11 cellular contexts compared by ENCODE assay signal in the genomic region with DNA sequence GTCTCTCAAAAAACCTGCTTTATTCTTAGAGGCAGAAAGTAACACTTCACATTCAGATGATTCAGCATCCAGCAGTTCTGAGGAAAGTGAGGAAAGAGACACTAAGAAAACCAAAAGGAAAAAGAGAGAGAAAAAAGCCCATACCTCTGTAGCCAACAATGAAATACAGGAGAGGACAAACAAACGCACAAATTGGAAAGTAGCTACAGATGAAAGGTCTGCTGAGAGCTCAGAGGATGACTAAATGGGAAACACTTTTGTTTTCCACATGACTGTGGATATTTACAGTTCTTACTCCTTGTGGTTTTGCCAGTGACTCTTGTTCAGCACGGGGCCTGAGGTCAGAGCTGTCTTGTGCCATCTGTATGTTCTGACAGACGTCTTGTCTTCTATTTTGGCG. TPM values are rescaled to one million over a fixed set of nuclear protein-coding genes. Genes with fewer than 3 reads are reported as not detected.
A peak's percentile ranks its signal among the peaks of the same experiment; 100 is the strongest.
DNase-seq lines count a peak whose midpoint lies in the region; ATAC-seq and TF ChIP-seq lines count a peak whose summit lies in the region.
"Had no signal": no experiment of that assay in that cellular context is flagged by ENCODE, and none has a peak within 500 bp of the region (broad histone marks: within the 10 kb centered on the region; RNA-seq: fewer than 3 reads in every experiment).

No MANE protein-coding gene starts in this region.

- TF ChIP-seq EP300 in stomach (IDR thresholded peaks at IDR 0.05) = no peak

- H3K27ac ChIP-seq in CD8-positive, alpha-beta T cell (ENCODE audit: low read depth, low read length) = no peak overlapping the region
- no peak overlapping the region for H3K27ac ChIP-seq in stomach
- H3K27ac ChIP-seq: skin epidermis had no signal

- no peak for TF ChIP-seq CTCF in CD8-positive, alpha-beta T cell (IDR thresholded peaks at IDR 0.05)
- TF ChIP-seq CTCF in natural killer cell (IDR thresholded peaks at IDR 0.05) (no peak), stomach (IDR thresholded peaks at IDR 0.05) (no peak)

- H3K9me3 Mint-ChIP-seq in CD8-positive, alpha-beta T cell = no peaks in the 10 kb centered on the region
- H3K9me3 Mint-ChIP-seq in activated naive CD4-positive, alpha-beta T cell treated with anti-CD3 and anti-CD28 coated beads, Interleukin-2, amount 50 U/mL, for 24 hours = no peaks in the 10 kb centered on the region
- H3K9me3 Mint-ChIP-seq in natural killer cell = no peaks in the 10 kb centered on the region
- H3K9me3 Mint-ChIP-seq: central memory CD8-positive, alpha-beta T cell had no signal

- no peak for TF ChIP-seq POLR2A in stomach (IDR thresholded peaks at IDR 0.05)
- TF ChIP-seq POLR2A in erythroblast (IDR thresholded peaks at IDR 0.05; ENCODE audit: low read length) = no peak

- H3K4me3 Mint-ChIP-seq in CD8-positive, alpha-beta T cell = no peak overlapping the region
- H3K4me3 Mint-ChIP-seq in activated naive CD4-positive, alpha-beta T cell treated with anti-CD3 and anti-CD28 coated beads, Interleukin-2, amount 50 U/mL, for 24 hours = no peak overlapping the region
- no peak overlapping the region for H3K4me3 Mint-ChIP-seq in natural killer cell
- H3K4me3 Mint-ChIP-seq: central memory CD8-positive, alpha-beta T cell had no signal

- peaks cover 78% of the 10 kb centered on the region for H3K36me3 Mint-ChIP-seq in CD8-positive, alpha-beta T cell
- peaks cover 25% of the 10 kb centered on the region for H3K36me3 Mint-ChIP-seq in activated naive CD4-positive, alpha-beta T cell treated with anti-CD3 and anti-CD28 coated beads, Interleukin-2, amount 50 U/mL, for 24 hours
- H3K36me3 Mint-ChIP-seq in natural killer cell = peaks cover 11% of the 10 kb centered on the region

- no peaks in the 10 kb centered on the region for H3K9me3 ChIP-seq in CD8-positive, alpha-beta T cell (ENCODE audit: low read length)
- no peaks in the 10 kb centered on the region for H3K9me3 ChIP-seq in stomach

- peak overlapping the region; percentile 70 for H3K27ac Mint-ChIP-seq in CD8-positive, alpha-beta T cell
- peak overlapping the region; percentile 82 for H3K27ac Mint-ChIP-seq in activated naive CD4-positive, alpha-beta T cell treated with anti-CD3 and anti-CD28 coated beads, Interleukin-2, amount 50 U/mL, for 24 hours
- peak overlapping the region; percentile 16 to 27 for H3K27ac Mint-ChIP-seq in natural killer cell

- intact Hi-C loops in CD8-positive, alpha-beta T cell (cut with DNase I, micrococcal nuclease) = loop anchor here in 1 of 2 experiments (10.0 kb wide), 2 partner anchors 1232 to 1792 kb away; partner anchors contain the start of genes TTC12 and USP28
- intact Hi-C loops in natural killer cell (cut with micrococcal nuclease) = no loop called here
- intact Hi-C loops in stomach (cut with DNase I; ENCODE audit: low total_unique reads) = no loop called here

- CTCF ChIA-PET in CD8-positive, alpha-beta T cell (lab: Charles Lee) = interaction anchor here (0.7 to 1.5 kb wide), 2 partner anchors 63 to 105 kb away, joined by 3 read pairs; no protein-coding TSS in a partner anchor

- no peaks in the 10 kb centered on the region for H3K27me3 ChIP-seq in CD8-positive, alpha-beta T cell (ENCODE audit: insufficient read depth, low read length)
- no peaks in the 10 kb centered on the region for H3K27me3 ChIP-seq in stomach

- peaks cover 31% of the 10 kb centered on the region for H3K36me3 ChIP-seq in CD8-positive, alpha-beta T cell (ENCODE audit: insufficient read depth, low read length)
- H3K36me3 ChIP-seq in stomach = peaks cover 45 to 76% (median 75%) of the 10 kb centered on the region in 4 donors

- POLR2A ChIA-PET in CD8-positive, alpha-beta T cell (lab: Charles Lee) = no interaction called here

- 61 to 78% (median 69%) methylated on average over 4 of the region's 4 CpGs for WGBS in stomach, 5 donors

- no peak for DNase-seq in CD8-positive, alpha-beta T cell
- DNase-seq in HK-2 (ENCODE audit: unreplicated experiment) (peak; percentile 15), natural killer cell (no peak), anterior cingulate cortex (lab: John Stamatoyannopoulos, UW) (no peak), SHP77 (lab: John Stamatoyannopoulos, UW) (no peak), stomach (no peak), erythroblast (lab: John Stamatoyannopoulos, UW) (no peak)
- DNase-seq: T-helper 9 cell had no signal

- no peaks in the 10 kb centered on the region for H3K27me3 Mint-ChIP-seq in CD8-positive, alpha-beta T cell (ENCODE audit: low read depth)
- no peaks in the 10 kb centered on the region for H3K27me3 Mint-ChIP-seq in activated naive CD4-positive, alpha-beta T cell treated with anti-CD3 and anti-CD28 coated beads, Interleukin-2, amount 50 U/mL, for 24 hours
- no peaks in the 10 kb centered on the region for H3K27me3 Mint-ChIP-seq in natural killer cell (ENCODE audit: low read depth in 2 of 2)
- H3K27me3 Mint-ChIP-seq: central memory CD8-positive, alpha-beta T cell had no signal

- H3K4me3 ChIP-seq in CD8-positive, alpha-beta T cell (ENCODE audit: low read depth, low read length) = no peak overlapping the region
- H3K4me3 ChIP-seq in stomach = no peak overlapping the region
- H3K4me3 ChIP-seq: skin epidermis had no signal

- no peak for ATAC-seq in CD8-positive, alpha-beta T cell
- ATAC-seq in natural killer cell = no peak

- peaks cover 16% of the 10 kb centered on the region for H3K4me1 ChIP-seq in CD8-positive, alpha-beta T cell (ENCODE audit: insufficient read depth, low read length)
- H3K4me1 ChIP-seq in stomach = peaks cover 13 to 18% (median 18%) of the 10 kb centered on the region in 4 donors

- peaks cover 29% of the 10 kb centered on the region for H3K4me1 Mint-ChIP-seq in CD8-positive, alpha-beta T cell (ENCODE audit: low read depth)
- peaks cover 36% of the 10 kb centered on the region for H3K4me1 Mint-ChIP-seq in activated naive CD4-positive, alpha-beta T cell treated with anti-CD3 and anti-CD28 coated beads, Interleukin-2, amount 50 U/mL, for 24 hours
- H3K4me1 Mint-ChIP-seq in natural killer cell = peaks cover 26 to 27% of the 10 kb centered on the region in 2 donors

RNA-seq across cellular contexts. Expression of gene TIMM8B, which starts 3.8 kb away (rescaled TPM):
- 10 to 100 TPM; 10.5 to 10.7 TPM for total RNA-seq in CD8-positive, alpha-beta T cell
- total RNA-seq in natural killer cell (10 to 100 TPM; 14.6 to 17.8 (median 17.0) TPM), stomach (100 to 1,000 TPM in 1 of 5 donors, 10 to 100 TPM in 4; 13.9 to 107 (median 34.8) TPM)
- 100 to 1,000 TPM in 2 of 3 donors, 10 to 100 TPM in 1; 95.9 to 126 (median 122) TPM for polyA plus RNA-seq in stomach

RNA-seq across cellular contexts. Expression of gene SDHD, which starts 3.9 kb away (rescaled TPM):
- total RNA-seq in CD8-positive, alpha-beta T cell = 10 to 100 TPM; 31.2 to 32.3 TPM
- total RNA-seq in natural killer cell = 10 to 100 TPM; 46.8 to 55.0 (median 52.3) TPM
- 100 to 1,000 TPM in 2 of 5 donors, 10 to 100 TPM in 3; 27.5 to 162 (median 62.5) TPM for total RNA-seq in stomach
- polyA plus RNA-seq in stomach = 100 to 1,000 TPM; 123 to 168 (median 137) TPM

RNA-seq across cellular contexts. Expression of gene NKAPD1, which starts 8.6 kb away (rescaled TPM):
- 10 to 100 TPM; 16.3 to 17.0 TPM for total RNA-seq in CD8-positive, alpha-beta T cell
- total RNA-seq in natural killer cell = 10 to 100 TPM; 12.6 to 14.9 (median 13.3) TPM
- 10 to 100 TPM in 4 of 5 donors, 1 to 10 TPM in 1; 8.7 to 26.1 (median 23.5) TPM for total RNA-seq in stomach
- polyA plus RNA-seq in stomach = 10 to 100 TPM; 11.1 to 16.8 (median 14.3) TPM

RNA-seq across cellular contexts. Expression of gene PIH1D2, which starts 8.9 kb away (rescaled TPM):
- total RNA-seq in CD8-positive, alpha-beta T cell = under 1 TPM in 1 of 2 experiments, not detected in 1; 0.35 TPM
- total RNA-seq in natural killer cell (not detected), stomach (10 to 100 TPM in 1 of 5 donors, 1 to 10 TPM in 1, under 1 TPM in 1, not detected in 2; 0.55 to 12.5 (median 3.3) TPM)
- 1 to 10 TPM; 1.6 to 4.4 (median 2.9) TPM for polyA plus RNA-seq in stomach

RNA-seq across cellular contexts. Expression of gene DLAT, which starts 57.5 kb away (rescaled TPM):
- 10 to 100 TPM; 14.5 to 14.7 TPM for total RNA-seq in CD8-positive, alpha-beta T cell
- total RNA-seq in natural killer cell = 10 to 100 TPM; 12.6 to 16.2 (median 15.5) TPM
- 10 to 100 TPM in 4 of 5 donors, 1 to 10 TPM in 1; 1.2 to 36.5 (median 13.9) TPM for total RNA-seq in stomach
- polyA plus RNA-seq in stomach = 10 to 100 TPM; 10.2 to 17.5 (median 14.7) TPM

Comparison
In these comparisons a context has a peak if more than half of its experiments do, and no peak if none do; other contexts are left out.
1. H3K27ac Mint-ChIP-seq: peak in every context shown above with its lines; median percentile 82 in activated naive CD4-positive, alpha-beta T cell treated with anti-CD3 and anti-CD28 coated beads, Interleukin-2, amount 50 U/mL, for 24 hours; 70 in CD8-positive, alpha-beta T cell; 22 in natural killer cell.